In the genomic region with DNA sequence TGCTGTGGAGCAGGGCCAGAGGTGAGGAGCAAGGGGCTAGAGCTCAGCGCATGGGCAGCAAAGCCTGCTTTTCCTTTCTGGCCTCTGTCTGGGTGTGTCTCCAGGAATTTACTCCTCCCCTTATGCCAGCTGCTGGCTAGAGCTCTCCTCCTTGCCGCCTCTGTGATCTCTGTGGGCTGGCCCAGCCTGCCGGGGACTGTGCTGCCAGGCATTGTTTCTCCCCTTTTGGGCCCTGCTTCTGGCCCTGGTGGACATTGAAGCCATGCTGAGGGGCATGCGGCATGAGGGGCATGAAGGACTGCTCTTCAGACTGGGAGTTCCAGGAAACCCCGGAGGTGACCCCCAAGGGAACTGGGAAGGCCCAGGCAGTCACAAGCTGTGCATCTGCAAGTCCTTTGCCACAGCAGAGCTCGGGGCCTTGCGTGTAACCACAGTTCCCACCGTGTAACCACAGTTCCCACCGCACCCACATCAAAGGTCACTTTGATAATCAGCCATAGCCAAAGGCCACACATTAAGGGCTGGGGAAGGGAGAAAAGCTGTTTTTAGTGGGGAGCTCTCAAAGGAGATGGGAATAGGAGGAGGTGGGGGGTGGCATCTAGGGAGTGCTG, we compare ENCODE assay signal across 7 cellular contexts.
DNase-seq lines count a peak whose midpoint lies in the region; ATAC-seq and TF ChIP-seq lines count a peak whose summit lies in the region.

No MANE protein-coding gene starts in this region.

- H3K79me1 ChIP-seq in IMR-90 (ENCODE audit: low read depth in 1 of 2, low read length in 2 of 2), result no peaks in the 10 kb centered on the region

- TF ChIP-seq POLR2A in IMR-90 (IDR thresholded peaks at IDR 0.05; ENCODE audit: low read depth, low read length), result no peak

- H3K4me1 ChIP-seq in IMR-90 (ENCODE audit: control insufficient read depth, insufficient read depth, low read length), result peaks cover 56% of the 10 kb centered on the region

- H3K4me2 ChIP-seq in IMR-90 (ENCODE audit: low read depth, low read length), result no peak overlapping the region

- peak overlapping the region; percentile 50 for H3K18ac ChIP-seq in IMR-90 (ENCODE audit: low read depth, low read length)

- peak overlapping the region; percentile 16 for H2AK5ac ChIP-seq in IMR-90 (ENCODE audit: low read depth, low read length)

- TF ChIP-seq CTCF in IMR-90 (conservative IDR thresholded peaks at IDR 0.05; ENCODE audit: low read depth, low read length), result no peak

- H3K9me1 ChIP-seq in IMR-90 (ENCODE audit: insufficient read depth, low read length), result peaks cover 14% of the 10 kb centered on the region

- CTCF ChIA-PET in IMR-90 (lab: Yijun Ruan, JAX), result interaction anchor here (0.6 to 1.4 kb wide), 2 partner anchors 18 to 81 kb away, joined by 3 read pairs; no protein-coding TSS in a partner anchor
- CTCF ChIA-PET in activated CD4-positive, alpha-beta memory T cell treated with anti-CD3 and anti-CD28 coated beads, Interleukin-2, amount 10 ng/mL, durations not matched to agents 7 days and 5 days (lab: Charles Lee), result interaction anchor here (1.7 to 3.1 kb wide), 3 partner anchors 17 to 81 kb away, joined by 5 to 10 read pairs (median 9); a partner anchor contains a TSS

- 75% methylated on average over 2 of the region's 9 CpGs; no CpG with 5 or more reads in 1 of the 2 experiments for WGBS in IMR-90 (ENCODE audit: extremely low coverage in 2 of 2, insufficient read length in 1 of 2), 2 experiments

- no peak overlapping the region for H3K4me3 Mint-ChIP-seq in activated CD4-positive, alpha-beta memory T cell treated with anti-CD3 and anti-CD28 coated beads, Interleukin-2, amount 10 ng/mL, durations not matched to agents 7 days and 5 days
- peak overlapping the region; percentile 18 to 66 for H3K4me3 Mint-ChIP-seq in stimulated activated naive B cell treated with anti-CD40 and anti-IgM and Interleukin-4, amounts not matched to agents 10 μg/mL and 1 μg/mL and 100 μg/mL, for 72 hours

- dilution Hi-C loops in IMR-90 (cut with HindIII; ENCODE audit: low sequenced_read_pairs, unreplicated experiment), result no loop called here

- no TSS peak for BruUV-seq in IMR-90 (replicated peaks; lab: Mats Ljungman, UMichigan)

- H3K27me3 ChIP-seq in IMR-90 (ENCODE audit: control insufficient read depth, insufficient read depth, low read length), result no peaks in the 10 kb centered on the region; the same call in 1 of the 2 replicates

- TF ChIP-seq RAD21 in IMR-90 (IDR thresholded peaks at IDR 0.05; ENCODE audit: low read length), result no peak

- no peak overlapping the region for H2BK5ac ChIP-seq in IMR-90 (ENCODE audit: low read depth, low read length, poor library complexity, severe bottlenecking)

- H3K36me3 ChIP-seq in IMR-90 (ENCODE audit: control insufficient read depth, insufficient read depth, low read length), result no peaks in the 10 kb centered on the region

- H3K23ac ChIP-seq in IMR-90 (ENCODE audit: low read depth, low read length), result no peak overlapping the region

- intact Hi-C loops in IMR-90 (cut with micrococcal nuclease), result loop anchor here (10.0 kb wide), 1 partner anchor 319 kb away; no protein-coding TSS in a partner anchor

- no peaks in the 10 kb centered on the region for H3K36me3 Mint-ChIP-seq in activated CD4-positive, alpha-beta memory T cell treated with anti-CD3 and anti-CD28 coated beads, Interleukin-2, amount 10 ng/mL, durations not matched to agents 7 days and 5 days (ENCODE audit: low read depth)
- H3K36me3 Mint-ChIP-seq in stimulated activated naive B cell treated with anti-CD40 and anti-IgM and Interleukin-4, amounts not matched to agents 10 μg/mL and 1 μg/mL and 100 μg/mL, for 72 hours, result peaks cover 54 to 68% of the 10 kb centered on the region in 2 donors

- H4K8ac ChIP-seq in IMR-90 (ENCODE audit: low read depth in 2 of 2, low read length in 2 of 2), result peak overlapping the region in 1 of 2 experiments; percentile 22; a peak in 1 of 4 replicates

- H4K91ac ChIP-seq in IMR-90 (ENCODE audit: insufficient read depth, low read depth, low read length), result peak overlapping the region; percentile 36; the same call in 1 of the 2 replicates

- DNase-seq in IMR-90 (no peak), iPS-NIHi11 (ENCODE audit: low spot score) (peak; percentile 57), NOMO-1 (lab: John Stamatoyannopoulos, UW; ENCODE audit: unreplicated experiment in 2 of 2) (no peak)
- DNase-seq in activated CD4-positive, alpha-beta memory T cell treated with anti-CD3 and anti-CD28 coated beads, Interleukin-2, amount 10 ng/mL, durations not matched to agents 7 days and 5 days, result peak; percentile 45
- peak; percentile 49 for DNase-seq in stimulated activated naive B cell treated with anti-CD40 and anti-IgM and Interleukin-4, amounts not matched to agents 10 μg/mL and 1 μg/mL and 100 μg/mL, for 72 hours

- no peaks in the 10 kb centered on the region for H4K20me1 ChIP-seq in IMR-90 (ENCODE audit: insufficient read depth, low read length)

- POLR2A ChIA-PET in IMR-90 (lab: Charles Lee; ENCODE audit: unreplicated experiment), result no interaction called here
- POLR2A ChIA-PET in activated CD4-positive, alpha-beta memory T cell treated with anti-CD3 and anti-CD28 coated beads, Interleukin-2, amount 10 ng/mL, durations not matched to agents 7 days and 5 days (lab: Charles Lee), result interaction anchor here (1.1 kb wide), 1 partner anchor 16 kb away, joined by 3 read pairs; no protein-coding TSS in a partner anchor

- H3K9me3 ChIP-seq in IMR-90 (ENCODE audit: control insufficient read depth, insufficient read depth, low read length), result no peaks in the 10 kb centered on the region

- H3K27ac ChIP-seq in IMR-90 (ENCODE audit: insufficient read depth, low read length), result no peak overlapping the region

- H3K9me3 Mint-ChIP-seq in activated CD4-positive, alpha-beta memory T cell treated with anti-CD3 and anti-CD28 coated beads, Interleukin-2, amount 10 ng/mL, durations not matched to agents 7 days and 5 days, result no peaks in the 10 kb centered on the region
- no peaks in the 10 kb centered on the region for H3K9me3 Mint-ChIP-seq in stimulated activated naive B cell treated with anti-CD40 and anti-IgM and Interleukin-4, amounts not matched to agents 10 μg/mL and 1 μg/mL and 100 μg/mL, for 72 hours

- H4K5ac ChIP-seq in IMR-90 (ENCODE audit: low read depth, low read length), result peak overlapping the region; percentile 53; the same call in 1 of the 2 replicates

- peaks cover 59% of the 10 kb centered on the region for H3K4me1 Mint-ChIP-seq in activated CD4-positive, alpha-beta memory T cell treated with anti-CD3 and anti-CD28 coated beads, Interleukin-2, amount 10 ng/mL, durations not matched to agents 7 days and 5 days
- H3K4me1 Mint-ChIP-seq in stimulated activated naive B cell treated with anti-CD40 and anti-IgM and Interleukin-4, amounts not matched to agents 10 μg/mL and 1 μg/mL and 100 μg/mL, for 72 hours, result peaks cover 56 to 62% of the 10 kb centered on the region in 2 donors

- H3K4me3 ChIP-seq in IMR-90 (ENCODE audit: insufficient read depth, low read depth, low read length), result no peak overlapping the region

- ATAC-seq in IMR-90 (ENCODE audit: low read depth) (no peak), GM19351 (IDR thresholded peaks at IDR 0.05; ENCODE audit: unreplicated experiment) (no peak), GM21619 (IDR thresholded peaks at IDR 0.05; ENCODE audit: unreplicated experiment) (no peak)
- ATAC-seq in stimulated activated naive B cell treated with anti-CD40 and anti-IgM and Interleukin-4, amounts not matched to agents 10 μg/mL and 1 μg/mL and 100 μg/mL, for 72 hours (replicated peaks), result peak; percentile 72 to 74

- no peak overlapping the region for H3K27ac Mint-ChIP-seq in activated CD4-positive, alpha-beta memory T cell treated with anti-CD3 and anti-CD28 coated beads, Interleukin-2, amount 10 ng/mL, durations not matched to agents 7 days and 5 days
- peak overlapping the region; percentile 87 for H3K27ac Mint-ChIP-seq in stimulated activated naive B cell treated with anti-CD40 and anti-IgM and Interleukin-4, amounts not matched to agents 10 μg/mL and 1 μg/mL and 100 μg/mL, for 72 hours

- H3K14ac ChIP-seq in IMR-90 (replicated peaks; ENCODE audit: low read depth, low read length), result no peak overlapping the region

- H2AFZ ChIP-seq in IMR-90 (replicated peaks; ENCODE audit: low read length, poor library complexity), result no peak overlapping the region

- peak overlapping the region; percentile 40; the same call in 1 of the 2 replicates for H2BK20ac ChIP-seq in IMR-90 (ENCODE audit: low read depth, low read length)

- in situ Hi-C loops in IMR-90 (cut with MboI; ENCODE audit: low sequenced_read_pairs), result loop anchor here (10.0 kb wide), 1 partner anchor 109 kb away; no protein-coding TSS in a partner anchor

- H2BK120ac ChIP-seq in IMR-90 (ENCODE audit: low read depth, low read length), result no peak overlapping the region

- H2AK9ac ChIP-seq in IMR-90 (replicated peaks; ENCODE audit: low read depth, low read length, poor library complexity), result peak overlapping the region; percentile 20

- 0 out of 2 replicates have a peak overlapping the region, but pooled peaks have one; percentile 15 for H3K4ac ChIP-seq in IMR-90 (ENCODE audit: low read depth, low read length)

- H2BK15ac ChIP-seq in IMR-90 (ENCODE audit: low read depth, low read length), result no peak overlapping the region; the same call in 2 of the 3 replicates

- no peak overlapping the region for H3K56ac ChIP-seq in IMR-90 (ENCODE audit: extremely low read depth, insufficient read depth, low read length)

- no peak overlapping the region for H3K9ac ChIP-seq in IMR-90 (ENCODE audit: low read depth, low read length)

- peaks cover 13% of the 10 kb centered on the region for H3K27me3 Mint-ChIP-seq in activated CD4-positive, alpha-beta memory T cell treated with anti-CD3 and anti-CD28 coated beads, Interleukin-2, amount 10 ng/mL, durations not matched to agents 7 days and 5 days
- peaks cover 17 to 65% of the 10 kb centered on the region in 2 donors for H3K27me3 Mint-ChIP-seq in stimulated activated naive B cell treated with anti-CD40 and anti-IgM and Interleukin-4, amounts not matched to agents 10 μg/mL and 1 μg/mL and 100 μg/mL, for 72 hours

TF ChIP-seq in IMR-90, 13 proteins besides CTCF, POLR2A, EP300 and RAD21 (continues in another document):
- no peak for TF ChIP-seq NFE2L2 (IDR thresholded peaks at IDR 0.05; ENCODE audit: low read depth, low read length)
- TF ChIP-seq, protein P1, sequence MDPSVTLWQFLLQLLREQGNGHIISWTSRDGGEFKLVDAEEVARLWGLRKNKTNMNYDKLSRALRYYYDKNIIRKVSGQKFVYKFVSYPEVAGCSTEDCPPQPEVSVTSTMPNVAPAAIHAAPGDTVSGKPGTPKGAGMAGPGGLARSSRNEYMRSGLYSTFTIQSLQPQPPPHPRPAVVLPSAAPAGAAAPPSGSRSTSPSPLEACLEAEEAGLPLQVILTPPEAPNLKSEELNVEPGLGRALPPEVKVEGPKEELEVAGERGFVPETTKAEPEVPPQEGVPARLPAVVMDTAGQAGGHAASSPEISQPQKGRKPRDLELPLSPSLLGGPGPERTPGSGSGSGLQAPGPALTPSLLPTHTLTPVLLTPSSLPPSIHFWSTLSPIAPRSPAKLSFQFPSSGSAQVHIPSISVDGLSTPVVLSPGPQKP (IDR thresholded peaks at IDR 0.05; ENCODE audit: borderline replicate concordance, low read depth, low read length), result no peak
- TF ChIP-seq MXI1 (IDR thresholded peaks at IDR 0.05; ENCODE audit: borderline replicate concordance, low read depth, low read length), result no peak
- no peak for TF ChIP-seq CEBPB (IDR thresholded peaks at IDR 0.05; ENCODE audit: low read depth, low read length)
- TF ChIP-seq SMC3 (IDR thresholded peaks at IDR 0.05; ENCODE audit: low read depth, low read length), result no peak

Comparison
In these comparisons a context has a peak if more than half of its experiments do, and no peak if none do; other contexts are left out.
1. ATAC-seq: peak in stimulated activated naive B cell treated with anti-CD40 and anti-IgM and Interleukin-4, amounts not matched to agents 10 μg/mL and 1 μg/mL and 100 μg/mL, for 72 hours (2 of 2); none in IMR-90 (single experiment), GM19351 (single experiment) and GM21619 (single experiment).
2. DNase-seq: peak in activated CD4-positive, alpha-beta memory T cell treated with anti-CD3 and anti-CD28 coated beads, Interleukin-2, amount 10 ng/mL, durations not matched to agents 7 days and 5 days (single experiment), iPS-NIHi11 (single experiment) and stimulated activated naive B cell treated with anti-CD40 and anti-IgM and Interleukin-4, amounts not matched to agents 10 μg/mL and 1 μg/mL and 100 μg/mL, for 72 hours (single experiment); none in IMR-90 (single experiment) and NOMO-1 (0 of 2).